19 cellular contexts compared by ENCODE assay signal in the genomic region with DNA sequence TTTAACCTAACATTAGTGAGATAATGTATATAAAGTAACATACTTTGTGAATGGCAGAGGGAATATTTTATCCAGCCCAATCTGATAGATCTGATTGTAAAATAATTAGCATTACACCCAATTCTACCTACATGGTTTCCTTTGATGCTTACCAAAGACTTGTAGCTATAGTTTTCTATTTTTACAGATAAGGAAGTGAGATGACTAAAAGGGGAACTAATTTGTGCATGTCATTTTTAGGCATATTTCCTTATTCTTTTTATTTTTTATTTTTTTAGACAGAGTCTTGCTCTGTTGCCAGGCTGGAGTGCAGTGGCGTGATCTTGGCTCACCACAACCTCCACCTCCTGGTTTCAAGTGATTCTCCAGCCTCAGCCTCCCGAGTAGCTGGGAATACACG.
"Had no signal": no experiment of that assay in that cellular context is flagged by ENCODE, and none has a peak within 500 bp of the region (broad histone marks: within the 10 kb centered on the region; RNA-seq: fewer than 3 reads in every experiment).

No MANE protein-coding gene starts in this region.

- H3K27ac Mint-ChIP-seq: activated naive CD8-positive, alpha-beta T cell; activated T-cell treated with anti-CD3 and anti-CD28 coated beads, Interleukin-2, amount 50 U/mL, for 72 hours; naive thymus-derived CD4-positive, alpha-beta T cell had no signal

- DNase-seq: activated CD4-positive, alpha-beta T cell treated with anti-CD3 and anti-CD28 coated beads for 1 hour; activated effector memory CD4-positive, alpha-beta T cell treated with anti-CD3 and anti-CD28 coated beads, Interleukin-2, amount 50 U/mL, for 16 hours; activated T-cell treated with anti-CD3 and anti-CD28 coated beads, Interleukin-2, amount 50 U/mL, for 72 hours; cerebellar nuclear complex; effector CD8-positive, alpha-beta T cell; heart left ventricle; kidney glomerular epithelial cell; left ventricle myocardium inferior; mammary epithelial cell; naive thymus-derived CD4-positive, alpha-beta T cell; stimulated activated CD4-positive, alpha-beta T cell treated with anti-CD3 and anti-CD28 coated beads, Interleukin-2, amount 100 ng/mL, for 24 hours; stimulated activated naive CD4-positive, alpha-beta T cell treated with Interleukin-2 at 50 U/mL for 16 hours; thyroid gland; WERI-Rb-1 had no signal

- H3K27me3 Mint-ChIP-seq: activated naive CD8-positive, alpha-beta T cell; naive thymus-derived CD4-positive, alpha-beta T cell had no signal

- H3K4me3 Mint-ChIP-seq: activated naive CD8-positive, alpha-beta T cell; activated T-cell treated with anti-CD3 and anti-CD28 coated beads, Interleukin-2, amount 50 U/mL, for 72 hours; naive thymus-derived CD4-positive, alpha-beta T cell had no signal

- H3K4me3 ChIP-seq: esophagus muscularis mucosa, gastroesophageal sphincter, heart left ventricle, left ventricle myocardium inferior, prostate gland, right atrium auricular region, thyroid gland had no signal

- H3K36me3 ChIP-seq: esophagus muscularis mucosa, gastroesophageal sphincter, heart left ventricle, left ventricle myocardium inferior, prostate gland, right atrium auricular region, thyroid gland, WERI-Rb-1 had no signal

- H3K36me3 Mint-ChIP-seq: activated naive CD8-positive, alpha-beta T cell; naive thymus-derived CD4-positive, alpha-beta T cell had no signal

- ATAC-seq: activated T-cell treated with anti-CD3 and anti-CD28 coated beads, Interleukin-2, amount 50 U/mL, for 72 hours; gastroesophageal sphincter; heart left ventricle; naive thymus-derived CD4-positive, alpha-beta T cell had no signal

- H3K4me1 Mint-ChIP-seq: naive thymus-derived CD4-positive, alpha-beta T cell had no signal

- H3K27me3 ChIP-seq: esophagus muscularis mucosa, gastroesophageal sphincter, heart left ventricle, right atrium auricular region, thyroid gland had no signal

- H3K27ac ChIP-seq: esophagus muscularis mucosa, gastroesophageal sphincter, heart left ventricle, left ventricle myocardium inferior, prostate gland, right atrium auricular region, thyroid gland, WERI-Rb-1 had no signal

- H3K9me3 ChIP-seq: esophagus muscularis mucosa, gastroesophageal sphincter, prostate gland, right atrium auricular region, thyroid gland had no signal

- H3K4me1 ChIP-seq: esophagus muscularis mucosa, gastroesophageal sphincter, heart left ventricle, left ventricle myocardium inferior, prostate gland, right atrium auricular region, thyroid gland had no signal
